Comparison of ENCODE assay signal across 9 cellular contexts in the genomic region with DNA sequence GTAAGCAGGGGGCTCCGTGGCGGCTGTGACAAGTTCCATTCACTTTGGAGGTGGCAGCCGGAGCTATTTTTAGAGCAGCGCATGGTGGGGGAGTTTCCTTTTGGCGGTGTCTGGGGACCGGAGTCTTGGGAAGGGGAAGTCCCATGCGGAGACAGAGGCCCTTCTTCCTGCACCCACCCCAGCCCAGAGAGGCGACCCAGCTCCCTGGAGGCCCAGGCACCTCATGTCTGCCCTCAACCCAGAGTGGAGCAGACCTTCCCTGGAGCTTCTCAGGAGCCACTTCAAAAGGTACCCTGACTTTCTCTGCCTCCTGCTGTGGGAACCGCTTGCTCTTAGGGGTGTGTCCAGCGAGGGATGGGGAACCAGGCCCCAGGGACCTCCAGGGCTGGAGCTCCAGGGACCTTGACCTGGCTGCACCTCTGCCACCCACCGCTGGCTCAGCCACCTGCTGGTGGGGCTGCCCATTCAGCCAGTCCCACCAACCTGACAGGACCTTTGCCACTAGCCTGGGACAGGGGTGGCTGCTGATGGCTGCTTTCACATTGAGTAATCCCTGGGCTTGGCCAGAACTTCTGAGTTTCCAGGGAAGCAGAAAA. TPM values are rescaled to one million over a fixed set of nuclear protein-coding genes. Genes with fewer than 3 reads are reported as not detected.
A peak's percentile ranks its signal among the peaks of the same experiment; 100 is the strongest.
DNase-seq lines count a peak whose midpoint lies in the region; ATAC-seq, FAIRE-seq and TF ChIP-seq lines count a peak whose summit lies in the region.
"Had no signal": no experiment of that assay in that cellular context is flagged by ENCODE, and none has a peak within 500 bp of the region (broad histone marks: within the 10 kb centered on the region; RNA-seq: fewer than 3 reads in every experiment).

No MANE protein-coding gene starts in this region.

- H3K4me3 ChIP-seq in gastroesophageal sphincter (no peak overlapping the region), breast epithelium (no peak overlapping the region)

- peak; percentile 50 for ATAC-seq in HG02759 (IDR thresholded peaks at IDR 0.05; ENCODE audit: unreplicated experiment)
- ATAC-seq in gastroesophageal sphincter, result no peak

- no peak for TF ChIP-seq EP300 in gastroesophageal sphincter (IDR thresholded peaks at IDR 0.05)

- peak; percentile 77 for FAIRE-seq in GM18507 (lab: Jason Lieb, UNC)
- FAIRE-seq: frontal cortex had no signal

- WGBS in gastroesophageal sphincter (ENCODE audit: low coverage in 1 of 2), 2 donors, result 37 to 40% methylated on average over 2 of the region's 11 CpGs

- H3K27ac ChIP-seq in gastroesophageal sphincter (peak overlapping the region in 3 of 4 donors; percentile 9 to 68 (median 61)), breast epithelium (peak overlapping the region in 1 of 2 donors; percentile 10)

- H3K36me3 ChIP-seq in gastroesophageal sphincter, result no peaks in the 10 kb centered on the region
- H3K36me3 ChIP-seq in breast epithelium, result no peaks in the 10 kb centered on the region

- TF ChIP-seq POLR2A in gastroesophageal sphincter (IDR thresholded peaks at IDR 0.05), result no peak
- TF ChIP-seq POLR2A in breast epithelium (IDR thresholded peaks at IDR 0.05), result no peak

- H3K4me1 ChIP-seq in gastroesophageal sphincter (peaks cover 0 to 96% (median 27%) of the 10 kb centered on the region in 3 donors), breast epithelium (peaks cover 6 to 15% of the 10 kb centered on the region in 2 donors)

- H3K9me3 ChIP-seq in gastroesophageal sphincter, result no peaks in the 10 kb centered on the region
- no peaks in the 10 kb centered on the region for H3K9me3 ChIP-seq in breast epithelium

- H3K27me3 ChIP-seq in gastroesophageal sphincter (no peaks in the 10 kb centered on the region), breast epithelium (no peaks in the 10 kb centered on the region)

- intact Hi-C loops in breast epithelium (cut with DNase I; ENCODE audit: low total_unique reads), result no loop called here

- TF ChIP-seq CTCF in gastroesophageal sphincter (IDR thresholded peaks at IDR 0.05) (no peak), breast epithelium (IDR thresholded peaks at IDR 0.05) (no peak)

- peak; percentile 50 for DNase-seq in GM18507 (ENCODE audit: extremely low spot score, insufficient read length, low read depth)
- DNase-seq in SKM-1 treated with dmso at 0.1 percent for 144 hours (lab: John Stamatoyannopoulos, UW; ENCODE audit: unreplicated experiment), result peak; percentile 75
- peak; percentile 4 for DNase-seq in stimulated activated CD8-positive, alpha-beta memory T cell treated with anti-CD3 and anti-CD28 coated beads, Interleukin-15, amount 100 ng/mL, for 1 hour (ENCODE audit: low read depth)
- DNase-seq in DMS79 treated with DMSO at 0.1 percent for 48 hours (lab: John Stamatoyannopoulos, UW), result no peak
- DNase-seq in breast epithelium (ENCODE audit: low spot score in 2 of 2), result no peak
- no peak for DNase-seq in NCI-H345 (lab: John Stamatoyannopoulos, UW)

RNA-seq across cellular contexts. Expression of a gene that starts 34.1 kb away (rescaled TPM):
- total RNA-seq in gastroesophageal sphincter (10 to 100 TPM; 13.2 to 31.7 (median 19.3) TPM), breast epithelium (10 to 100 TPM; 17.8 to 31.5 (median 22.2) TPM)

Comparison
In these comparisons a context has a peak if more than half of its experiments do, and no peak if none do; other contexts are left out.
1. DNase-seq: peak in GM18507 (single experiment), SKM-1 treated with dmso at 0.1 percent for 144 hours (single experiment) and stimulated activated CD8-positive, alpha-beta memory T cell treated with anti-CD3 and anti-CD28 coated beads, Interleukin-15, amount 100 ng/mL, for 1 hour (single experiment); none in DMS79 treated with DMSO at 0.1 percent for 48 hours (single experiment), breast epithelium (0 of 2) and NCI-H345 (single experiment).